In genomic region chr9:118091221-118091620, GRCh38 we compare ENCODE assay signal across 17 cellular contexts.
DNase-seq lines count a peak whose midpoint lies in the region; ATAC-seq, FAIRE-seq and TF ChIP-seq lines count a peak whose summit lies in the region.
"Had no signal": no experiment of that assay in that cellular context is flagged by ENCODE, and none has a peak within 500 bp of the region (broad histone marks: within the 10 kb centered on the region; RNA-seq: fewer than 3 reads in every experiment).

No MANE protein-coding gene starts in this region.

- FAIRE-seq in RCC 7860 (lab: Jason Lieb, UNC): peak; percentile 44
- FAIRE-seq: A204.1, D721Med had no signal

- peaks cover 5% of the 10 kb centered on the region for H3K9me3 Mint-ChIP-seq in endothelial cell (ENCODE audit: unreplicated experiment)

- no peak overlapping the region for H3K4me3 Mint-ChIP-seq in endothelial cell (ENCODE audit: unreplicated experiment)
- H3K4me3 Mint-ChIP-seq: CD4-positive, alpha-beta memory T cell; H9 had no signal

- no peaks in the 10 kb centered on the region for H3K4me1 Mint-ChIP-seq in endothelial cell (ENCODE audit: unreplicated experiment)
- H3K4me1 Mint-ChIP-seq: CD4-positive, alpha-beta memory T cell had no signal

- in situ Hi-C loops in G401 (cut with HindIII; ENCODE audit: low sequenced_read_pairs): no loop called here

- H3K27ac ChIP-seq in caudate nucleus (ENCODE audit: low read depth, low read length): peak overlapping the region; percentile 94
- peak overlapping the region; percentile 91 for H3K27ac ChIP-seq in substantia nigra (ENCODE audit: low read depth, low read length, poor library complexity, severe bottlenecking)
- H3K27ac ChIP-seq: C4-2B had no signal

- no peak for TF ChIP-seq CTCF in endothelial cell (IDR thresholded peaks at IDR 0.05; ENCODE audit: unreplicated experiment)

- no peak overlapping the region for H3K27ac Mint-ChIP-seq in endothelial cell (ENCODE audit: unreplicated experiment)
- H3K27ac Mint-ChIP-seq: CD4-positive, alpha-beta memory T cell; H9 had no signal

- ATAC-seq in HG03095 (IDR thresholded peaks at IDR 0.05; ENCODE audit: unreplicated experiment): no peak

- DNase-seq in RCC 7860 (ENCODE audit: low spot score): no peak
- peak in 1 of 61 donors; percentile 1 for DNase-seq in caudate nucleus (lab: John Stamatoyannopoulos, UW)
- DNase-seq in kidney tubule cell (ENCODE audit: low spot score): peak; percentile 15
- DNase-seq in substantia nigra (lab: John Stamatoyannopoulos, UW): no peak
- DNase-seq in G401 (ENCODE audit: low spot score): no peak
- no peak for DNase-seq in endothelial cell (ENCODE audit: low spot score)
- DNase-seq: BE2C; CD4-positive, alpha-beta memory T cell; DMS153; DMS79 treated with DMSO at 0.1 percent for 48 hours; GF-D8; GOT3; H9 had no signal

- no peaks in the 10 kb centered on the region for H3K27me3 Mint-ChIP-seq in endothelial cell (ENCODE audit: unreplicated experiment)
- H3K27me3 Mint-ChIP-seq: CD4-positive, alpha-beta memory T cell had no signal

- H3K36me3 Mint-ChIP-seq in endothelial cell (ENCODE audit: low read depth, unreplicated experiment): no peaks in the 10 kb centered on the region
- H3K36me3 Mint-ChIP-seq: CD4-positive, alpha-beta memory T cell had no signal
